Comparison of ENCODE assay signal across 23 cellular contexts in the genomic region with DNA sequence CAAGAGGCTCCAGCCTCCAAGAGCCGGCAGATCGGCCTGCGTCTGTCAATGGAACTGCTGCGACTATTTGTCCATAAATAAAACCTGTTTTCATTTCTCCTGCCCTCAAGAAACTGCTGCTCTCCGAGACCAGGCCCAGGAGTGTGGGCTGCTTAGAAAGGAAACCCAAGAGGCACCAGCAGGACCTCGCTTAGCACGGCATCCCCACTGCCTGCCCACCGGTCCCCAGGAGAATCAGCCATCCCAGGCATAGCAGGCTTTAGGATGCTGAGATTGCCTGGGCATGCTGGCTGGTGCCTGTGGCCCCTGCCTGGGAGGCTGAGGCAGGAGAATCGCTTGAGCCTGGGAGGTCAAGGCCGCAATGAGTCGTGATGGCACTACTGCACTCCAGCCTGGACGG. TPM values are rescaled to one million over a fixed set of nuclear protein-coding genes. Genes with fewer than 3 reads are reported as not detected.
DNase-seq lines count a peak whose midpoint lies in the region; FAIRE-seq and TF ChIP-seq lines count a peak whose summit lies in the region.
"Had no signal": no experiment of that assay in that cellular context is flagged by ENCODE, and none has a peak within 500 bp of the region (broad histone marks: within the 10 kb centered on the region; RNA-seq: fewer than 3 reads in every experiment).

No MANE protein-coding gene starts in this region.

- H3K9ac ChIP-seq in BLaER1 (peak overlapping the region; percentile 20; the same call in 1 of the 2 replicates), H1 (replicated peaks in 1 of 4; ENCODE audit: extremely low read depth in 1 of 4, low read depth in 3 of 4, low read length in 3 of 4) (no peak overlapping the region)
- H3K9ac ChIP-seq in BLaER1 treated with 17β-estradiol and CSF1 and Interleukin-3, amounts not matched to agents 10 nM and 100 nM, result peak overlapping the region in 5 of 11 experiments; percentile 5 to 79 (median 42); a peak in 8 of 22 replicates

- H3K18ac ChIP-seq in H1 (ENCODE audit: extremely low read depth, low read length), result no peak overlapping the region

- H3K4me1 ChIP-seq in BLaER1 (peaks cover 93% of the 10 kb centered on the region), H1 (replicated peaks in 1 of 4; ENCODE audit: control insufficient read depth in 3 of 4, insufficient read depth in 4 of 4, low read length in 3 of 4) (no peaks in the 10 kb centered on the region), osteoblast (ENCODE audit: insufficient read depth, low read length) (no peaks in the 10 kb centered on the region), HAP-1 (no peaks in the 10 kb centered on the region)
- H3K4me1 ChIP-seq in BLaER1 treated with 17β-estradiol and CSF1 and Interleukin-3, amounts not matched to agents 10 nM and 100 nM, result peaks cover 67 to 94% (median 89%) of the 10 kb centered on the region in 10 experiments
- H3K4me1 ChIP-seq: Caco-2 had no signal

- no peak for FAIRE-seq in H1 (lab: Jason Lieb, UNC)
- FAIRE-seq: GM12878 had no signal

- peak overlapping the region; percentile 93 for H3K27ac ChIP-seq in BLaER1
- peak overlapping the region in 7 of 11 experiments; percentile 1 to 95 (median 87); a peak in 11 of 22 replicates for H3K27ac ChIP-seq in BLaER1 treated with 17β-estradiol and CSF1 and Interleukin-3, amounts not matched to agents 10 nM and 100 nM
- no peak overlapping the region for H3K27ac ChIP-seq in H1 (ENCODE audit: low read depth, low read length)
- H3K27ac ChIP-seq in osteoblast (ENCODE audit: low read depth, low read length), result no peak overlapping the region
- H3K27ac ChIP-seq: HL-60, PC-9, SJCRH30 had no signal

- H2BK20ac ChIP-seq in H1 (ENCODE audit: low read length), result no peak overlapping the region

- TF ChIP-seq EP300 in H1 (IDR thresholded peaks at IDR 0.05; ENCODE audit: borderline replicate concordance in 1 of 2, low read depth in 2 of 2, low read length in 2 of 2), result no peak

- H3K4me3 ChIP-seq in BLaER1, result no peak overlapping the region
- peak overlapping the region in 2 of 10 experiments; percentile 39 to 47; a peak in 5 of 20 replicates for H3K4me3 ChIP-seq in BLaER1 treated with 17β-estradiol and CSF1 and Interleukin-3, amounts not matched to agents 10 nM and 100 nM
- H3K4me3 ChIP-seq in H1 (ENCODE audit: extremely low read depth in 1 of 4, insufficient read depth in 2 of 4, low read depth in 3 of 4, low read length in 4 of 4), result no peak overlapping the region
- no peak overlapping the region for H3K4me3 ChIP-seq in osteoblast (ENCODE audit: insufficient read depth, low read length)
- H3K4me3 ChIP-seq in HAP-1, result no peak overlapping the region
- H3K4me3 ChIP-seq: GM12878, PC-9, SJCRH30 had no signal

- CTCF ChIA-PET in H1 (lab: Charles Lee; ENCODE audit: partially characterized antibody), result interaction anchor here (1.5 kb wide), 2 partner anchors 10 to 19 kb away, joined by 4 read pairs; no protein-coding TSS in a partner anchor

- H3K56ac ChIP-seq in H1 (replicated peaks; ENCODE audit: insufficient read length, low read depth, low read length), result no peak overlapping the region

- no peaks in the 10 kb centered on the region for H3K79me1 ChIP-seq in H1 (ENCODE audit: low read depth, low read length)

- no peaks in the 10 kb centered on the region for H3K36me3 ChIP-seq in BLaER1
- no peaks in the 10 kb centered on the region; a peak in 1 of 22 replicates for H3K36me3 ChIP-seq in BLaER1 treated with 17β-estradiol and CSF1 and Interleukin-3, amounts not matched to agents 10 nM and 100 nM
- H3K36me3 ChIP-seq in H1 (ENCODE audit: control insufficient read depth in 2 of 4, insufficient read depth in 4 of 4, low read length in 3 of 4), result no peaks in the 10 kb centered on the region
- no peaks in the 10 kb centered on the region for H3K36me3 ChIP-seq in osteoblast (ENCODE audit: insufficient read depth, low read length)
- H3K36me3 ChIP-seq in HAP-1 (replicated peaks), result no peaks in the 10 kb centered on the region
- H3K36me3 ChIP-seq: SJCRH30 had no signal

- peak overlapping the region; percentile 93 for H3K4me2 ChIP-seq in BLaER1
- H3K4me2 ChIP-seq in BLaER1 treated with 17β-estradiol and CSF1 and Interleukin-3, amounts not matched to agents 10 nM and 100 nM, result peak overlapping the region; percentile 79 to 98 (median 94)
- no peak overlapping the region for H3K4me2 ChIP-seq in H1 (ENCODE audit: insufficient read depth in 1 of 2, low read depth in 2 of 2, low read length in 2 of 2)
- no peak overlapping the region for H3K4me2 ChIP-seq in osteoblast (ENCODE audit: insufficient read depth, low read length)
- H3K4me2 ChIP-seq: PC-9 had no signal

- H2BK12ac ChIP-seq in H1 (ENCODE audit: low read depth, low read length), result no peak overlapping the region

- H3K9me3 ChIP-seq in BLaER1 (peaks cover 5% of the 10 kb centered on the region), H1 (ENCODE audit: insufficient read depth in 2 of 2, low read depth in 1 of 2, low read length in 1 of 2) (peaks cover 0 to 6% of the 10 kb centered on the region in 2 experiments; a peak in 1 of 4 replicates), osteoblast (ENCODE audit: low read depth, low read length) (peaks cover 4% of the 10 kb centered on the region), HAP-1 (no peaks in the 10 kb centered on the region)
- peaks cover 7 to 13% (median 11%) of the 10 kb centered on the region in 11 experiments for H3K9me3 ChIP-seq in BLaER1 treated with 17β-estradiol and CSF1 and Interleukin-3, amounts not matched to agents 10 nM and 100 nM (replicated peaks in 1 of 11)
- H3K9me3 ChIP-seq: SJCRH30 had no signal

- TF ChIP-seq POLR2A in H1 (IDR thresholded peaks at IDR 0.05; ENCODE audit: control extremely low read depth in 1 of 2, low read depth in 2 of 2, low read length in 2 of 2), result no peak

- no peak for TF ChIP-seq RAD21 in H1 (IDR thresholded peaks at IDR 0.05 in 1 of 2, conservative IDR thresholded peaks at IDR 0.05 in 1 of 2; ENCODE audit: low read depth in 2 of 2, low read length in 2 of 2)

- no peak overlapping the region for H2BK5ac ChIP-seq in H1 (ENCODE audit: low read depth, low read length)

- H4K20me1 ChIP-seq in BLaER1 (no peaks in the 10 kb centered on the region), H1 (replicated peaks in 1 of 2; ENCODE audit: control insufficient read depth in 1 of 2, insufficient read depth in 2 of 2, low read length in 2 of 2) (no peaks in the 10 kb centered on the region), osteoblast (ENCODE audit: insufficient read depth, low read length) (no peaks in the 10 kb centered on the region)
- H4K20me1 ChIP-seq in BLaER1 treated with 17β-estradiol and CSF1 and Interleukin-3, amounts not matched to agents 10 nM and 100 nM, result no peaks in the 10 kb centered on the region

- no peak overlapping the region for H2AK5ac ChIP-seq in H1 (ENCODE audit: low read depth, low read length)

- H3K27me3 ChIP-seq in BLaER1 (no peaks in the 10 kb centered on the region), H1 (replicated peaks in 1 of 4; ENCODE audit: control insufficient read depth in 3 of 4, extremely low read depth in 1 of 4, insufficient read depth in 3 of 4, low read length in 3 of 4) (no peaks in the 10 kb centered on the region; a peak in 1 of 7 replicates), osteoblast (ENCODE audit: insufficient read depth, low read length) (peaks cover 65% of the 10 kb centered on the region), HAP-1 (ENCODE audit: low read depth) (peaks cover 30% of the 10 kb centered on the region)
- H3K27me3 ChIP-seq in BLaER1 treated with 17β-estradiol and CSF1 and Interleukin-3, amounts not matched to agents 10 nM and 100 nM, result peaks cover 0 to 41% (median 0%) of the 10 kb centered on the region in 11 experiments; a peak in 6 of 22 replicates

- peak overlapping the region; percentile 28; the same call in 1 of the 2 replicates for H4K8ac ChIP-seq in H1 (ENCODE audit: extremely low read depth, insufficient read depth, low read length)

- DNase-seq in H1 (ENCODE audit: low read depth in 1 of 2, low spot score in 2 of 2), result no peak
- DNase-seq in osteoblast (ENCODE audit: insufficient read length, low spot score, missing footprints), result peak; percentile 39
- no peak for DNase-seq in HAP-1 (ENCODE audit: low spot score in 2 of 2)
- DNase-seq in cerebellar nuclear complex (lab: John Stamatoyannopoulos, UW), result no peak
- DNase-seq in NCI-H2227 (lab: John Stamatoyannopoulos, UW; ENCODE audit: unreplicated experiment), result no peak
- DNase-seq: Caco-2; CD4-positive, alpha-beta memory T cell; DND-41; KBM-7; NCI-H1092 treated with DMSO at 0.1 percent for 48 hours; NCI-H1436 treated with DMSO at 0.1 percent for 48 hours; NCI-H1930; NCI-H2227 treated with DMSO at 0.1 percent for 48 hours; NCI-H510A; NCI-H748 treated with DMSO at 0.1 percent for 48 hours; RPMI8226; SJCRH30 had no signal

- in situ Hi-C loops in HAP-1 (cut with MboI; ENCODE audit: low sequenced_read_pairs), result no loop called here

- POLR2A ChIA-PET in H1 (lab: Charles Lee; ENCODE audit: partially characterized antibody), result no interaction called here

- no peak overlapping the region for H3K23ac ChIP-seq in H1 (ENCODE audit: insufficient read length)

- TF ChIP-seq CTCF in H1 (IDR thresholded peaks at IDR 0.05; ENCODE audit: control extremely low read depth in 1 of 3, insufficient read depth in 1 of 3, low read depth in 1 of 3, low read length in 3 of 3), result no peak
- TF ChIP-seq CTCF in osteoblast (IDR thresholded peaks at IDR 0.05; ENCODE audit: extremely low read depth, low read depth, low read length), result no peak

- H4K91ac ChIP-seq in H1 (replicated peaks; ENCODE audit: insufficient read length, low read length), result no peak overlapping the region

- no peak overlapping the region for H3K14ac ChIP-seq in H1 (ENCODE audit: insufficient read length)

- H2BK15ac ChIP-seq in H1 (ENCODE audit: low read length), result no peak overlapping the region

- no peak overlapping the region for H3K4ac ChIP-seq in H1 (replicated peaks; ENCODE audit: insufficient read length, low read depth, low read length)

- WGBS in H1 (ENCODE audit: extremely low coverage in 1 of 2, insufficient coverage in 1 of 2, insufficient read length in 1 of 2, insufficient replicate concordance in 2 of 2, low coverage in 1 of 2, low lambda C conversion rate in 2 of 2, missing lambda C conversion rate in 1 of 2), 2 experiments, result 94% methylated on average over 9 of the region's 12 CpGs; no CpG with 5 or more reads in 1 of the 2 experiments

- H3K23me2 ChIP-seq in H1 (ENCODE audit: low read depth, low read length), result no peaks in the 10 kb centered on the region

- no peaks in the 10 kb centered on the region for H3K79me2 ChIP-seq in H1 (ENCODE audit: control insufficient read depth in 1 of 2, insufficient read depth in 2 of 2, low read length in 2 of 2)
- H3K79me2 ChIP-seq in osteoblast (ENCODE audit: insufficient read depth, low read length), result no peaks in the 10 kb centered on the region

- H4K5ac ChIP-seq in H1 (ENCODE audit: insufficient read length, low read depth, low read length), result no peak overlapping the region

- no peak overlapping the region for H2BK120ac ChIP-seq in H1 (replicated peaks; ENCODE audit: low read depth, low read length)

- no peak overlapping the region for H2AFZ ChIP-seq in H1 (ENCODE audit: low read length)
- no peak overlapping the region for H2AFZ ChIP-seq in osteoblast (ENCODE audit: low read length)
- H2AFZ ChIP-seq: PC-9 had no signal

RNA-seq across cellular contexts. Expression of gene NTSR1, which starts 17.6 kb away (rescaled TPM):
- total RNA-seq in H1 (2021; fragmentation: NEBNext Ultra II Directional; extraction: Animal tissue kit (Norgen Biotek cat#: 25700)), result 0.75 and 0.89 TPM in 2 replicates
- polyA plus RNA-seq in H1 (2011; rRNA removed), result 0.53 and 0.97 TPM in 2 replicates
- 0.32 TPM for polyA plus RNA-seq in H1 (2011; cell fraction: cytosol; rRNA removed)
- polyA plus RNA-seq in H1 (2011; cell fraction: nucleus; rRNA removed), result 0.53 TPM
- 0.15 to 0.68 TPM (median 0.34 TPM) in 4 replicates for polyA plus RNA-seq in H1 (2012, experiment 1 of 2)
- polyA plus RNA-seq in H1 (2012, experiment 2 of 2), result 0.43 TPM
- 0.77 TPM for polyA plus RNA-seq in H1 (2013, experiment 1 of 2)
- 0.87 TPM for polyA plus RNA-seq in H1 (2013, experiment 2 of 2)
- 0.19 and 0.24 TPM in 2 replicates for polyA minus RNA-seq in H1 (2011; rRNA and poly(A)+ RNA removed)
- not detected for polyA minus RNA-seq in H1 (2011; cell fraction: cytosol; rRNA and poly(A)+ RNA removed)
- polyA minus RNA-seq in H1 (2011; cell fraction: nucleus; rRNA and poly(A)+ RNA removed), result 0.20 TPM
- not detected in 2 replicates for total RNA-seq in osteoblast
- total RNA-seq: GM12878, H4 had no signal
- polyA plus RNA-seq: CD4-positive, alpha-beta memory T cell; GM12878 had no signal

Comparison
In these comparisons a context has a peak if more than half of its experiments do, and no peak if none do; other contexts are left out.
1. H3K27ac ChIP-seq: peak in BLaER1 (single experiment) and BLaER1 treated with 17β-estradiol and CSF1 and Interleukin-3, amounts not matched to agents 10 nM and 100 nM (7 of 11); none in H1 (single experiment) and osteoblast (single experiment).
2. H3K4me2 ChIP-seq: peak in BLaER1 (single experiment) and BLaER1 treated with 17β-estradiol and CSF1 and Interleukin-3, amounts not matched to agents 10 nM and 100 nM (11 of 11); none in H1 (0 of 2) and osteoblast (single experiment).